Comparison of ENCODE assay signal across 17 cellular contexts in genomic region chr2:205534997-205535396, GRCh38.
"Had no signal": no experiment of that assay in that cellular context is flagged by ENCODE, and none has a peak within 500 bp of the region (broad histone marks: within the 10 kb centered on the region; RNA-seq: fewer than 3 reads in every experiment).

No MANE protein-coding gene starts in this region.

- H3K9me3 ChIP-seq: heart left ventricle, neutrophil, psoas muscle, right lobe of liver, tibial artery, upper lobe of left lung, uterus had no signal

- H3K27me3 ChIP-seq: foreskin keratinocyte, heart left ventricle, neutrophil, right lobe of liver, tibial artery, upper lobe of left lung, uterus had no signal

- H3K27ac ChIP-seq: foreskin keratinocyte, heart left ventricle, neutrophil, psoas muscle, right lobe of liver, tibial artery, upper lobe of left lung, uterus had no signal

- ATAC-seq: effector memory CD8-positive, alpha-beta T cell; foreskin keratinocyte; heart left ventricle; left colon; naive thymus-derived CD4-positive, alpha-beta T cell; psoas muscle; right lobe of liver; stimulated activated effector memory CD8-positive, alpha-beta T cell treated with anti-CD3 and anti-CD28 coated beads, Interleukin-12 subunit alpha, Interleukin-12 subunit beta, amount 100 ng/mL, for 72 hours had no signal

- H3K4me1 ChIP-seq: foreskin keratinocyte, psoas muscle, right lobe of liver, tibial artery, uterus had no signal

- DNase-seq: effector memory CD8-positive, alpha-beta T cell; foreskin keratinocyte; heart left ventricle; hippocampal formation; left colon; naive thymus-derived CD4-positive, alpha-beta T cell; nephron progenitor cell; psoas muscle; retina; right lobe of liver; stimulated activated CD4-positive, alpha-beta T cell treated with anti-CD3 and anti-CD28 coated beads, Interleukin-4, amount 100 ng/mL, for 1 hour; stimulated activated CD8-positive, alpha-beta memory T cell treated with anti-CD3 and anti-CD28 coated beads, Interleukin-4, amount 100 ng/mL, for 48 hours; tibial artery; upper lobe of left lung; uterus had no signal

- H3K36me3 ChIP-seq: heart left ventricle, neutrophil, right lobe of liver, tibial artery, upper lobe of left lung, uterus had no signal

- H3K4me3 ChIP-seq: heart left ventricle, psoas muscle, right lobe of liver, tibial artery, upper lobe of left lung, uterus had no signal
